Comparison of ENCODE assay signal across 11 cellular contexts in genomic region chr1:90723561-90724108, GRCh38. TPM values are rescaled to one million over a fixed set of nuclear protein-coding genes. Genes with fewer than 3 reads are reported as not detected.
DNase-seq lines count a peak whose midpoint lies in the region; ATAC-seq, FAIRE-seq and TF ChIP-seq lines count a peak whose summit lies in the region.
"Had no signal": no experiment of that assay in that cellular context is flagged by ENCODE, and none has a peak within 500 bp of the region (broad histone marks: within the 10 kb centered on the region; RNA-seq: fewer than 3 reads in every experiment).

No MANE protein-coding gene starts in this region.

- H3K4me2 ChIP-seq in H9 (ENCODE audit: insufficient read depth, insufficient read length, low read length) (peak overlapping the region; percentile 38), K562 (ENCODE audit: insufficient read depth, low read length) (no peak overlapping the region)

- intact Hi-C loops in K562 (cut with micrococcal nuclease), result loop anchor here (5.0 kb wide), 1 partner anchor 89 kb away; no protein-coding TSS in a partner anchor

- no peak overlapping the region for H2BK120ac ChIP-seq in H9 (ENCODE audit: low read depth, low read length, poor library complexity, severe bottlenecking)

- no peak for TF ChIP-seq RAD21 in K562 (CRISPR knock-in tag; conservative IDR thresholded peaks at IDR 0.05 in 1 of 2, IDR thresholded peaks at IDR 0.05 in 1 of 2)

- H3K4me1 Mint-ChIP-seq in H9, result peaks cover 62 to 74% of the 10 kb centered on the region in 2 experiments

- H2BK5ac ChIP-seq in H9 (ENCODE audit: insufficient read length, low read length), result no peak overlapping the region

- no peaks in the 10 kb centered on the region for H3K79me1 ChIP-seq in H9 (ENCODE audit: insufficient read depth, low read depth, low read length, poor library complexity, severe bottlenecking)

- peaks cover 100% of the 10 kb centered on the region for H3K27me3 Mint-ChIP-seq in H9 (ENCODE audit: low read depth)

- TF ChIP-seq EP300 in K562 (IDR thresholded peaks at IDR 0.05; ENCODE audit: low read length), result no peak

- peak; percentile 13; the same call in 1 of the 2 replicates for TF ChIP-seq CTCF in AG10803 (conservative IDR thresholded peaks at IDR 0.05; ENCODE audit: low read length)
- peak; percentile 95 for TF ChIP-seq CTCF in H9 (conservative IDR thresholded peaks at IDR 0.05)
- TF ChIP-seq CTCF in K562 (IDR thresholded peaks at IDR 0.05 in 2 of 3, conservative IDR thresholded peaks at IDR 0.05 in 1 of 3; ENCODE audit: insufficient read depth in 2 of 3, low read depth in 1 of 3, low read length in 3 of 3), result peak in 2 of 3 experiments; percentile 16 to 26; a peak in 1 of 6 replicates

- peak overlapping the region; percentile 39 for H3K4me3 ChIP-seq in AG10803 (ENCODE audit: low read length)
- H3K4me3 ChIP-seq in K562, result no peak overlapping the region
- peak overlapping the region; percentile 12 for H3K4me3 ChIP-seq in mononuclear cell (ENCODE audit: low read length)

- H4K20me1 ChIP-seq in H9 (ENCODE audit: control insufficient read depth, insufficient read depth, insufficient read length), result no peaks in the 10 kb centered on the region
- H4K20me1 ChIP-seq in K562 (replicated peaks; ENCODE audit: control insufficient read depth, insufficient read depth, low read length), result no peaks in the 10 kb centered on the region

- H3K9ac ChIP-seq in H9 (ENCODE audit: extremely low read depth, insufficient read length, low read length) (no peak overlapping the region), K562 (ENCODE audit: insufficient read depth in 1 of 2, low read depth in 2 of 2, low read length in 2 of 2) (no peak overlapping the region)

- H3K23me2 ChIP-seq in H9 (ENCODE audit: insufficient read length, low read depth, low read length, poor library complexity, severe bottlenecking), result peaks cover 22% of the 10 kb centered on the region

- H3K79me2 ChIP-seq in H9 (ENCODE audit: insufficient read depth, low read length) (no peaks in the 10 kb centered on the region), K562 (ENCODE audit: control insufficient read depth, insufficient read depth, low read length) (no peaks in the 10 kb centered on the region)

- H3K23ac ChIP-seq in H9 (ENCODE audit: insufficient read length, low read depth, low read length), result no peak overlapping the region

- no peak overlapping the region for H3K27ac Mint-ChIP-seq in H9

- no peak overlapping the region for H4K8ac ChIP-seq in H9 (replicated peaks; ENCODE audit: insufficient read length, low read depth, low read length)

- no peaks in the 10 kb centered on the region for H3K36me3 Mint-ChIP-seq in H9 (ENCODE audit: insufficient read depth in 1 of 3, low read depth in 3 of 3)

- H3K9me1 ChIP-seq in K562 (ENCODE audit: control insufficient read depth, insufficient read depth, low read length), result no peaks in the 10 kb centered on the region

- H3K27ac ChIP-seq in H9 (ENCODE audit: insufficient read length, low read depth, low read length), result no peak overlapping the region
- H3K27ac ChIP-seq in K562 (ENCODE audit: extremely low read depth, low read depth, low read length), result no peak overlapping the region

- H2AFZ ChIP-seq in H9 (ENCODE audit: low read length) (no peak overlapping the region), K562 (ENCODE audit: low read depth, low read length) (no peak overlapping the region)

- H3K9me3 ChIP-seq in H9 (ENCODE audit: control insufficient read depth, low read depth, low read length) (no peaks in the 10 kb centered on the region), K562 (replicated peaks; ENCODE audit: control insufficient read depth, insufficient read depth, low read depth, low read length) (no peaks in the 10 kb centered on the region), mononuclear cell (ENCODE audit: low read depth, low read length) (no peaks in the 10 kb centered on the region)

- H3K27me3 ChIP-seq in H9 (ENCODE audit: insufficient read depth, low read length) (peaks cover 90% of the 10 kb centered on the region), K562 (ENCODE audit: control insufficient read depth in 2 of 2, insufficient read depth in 2 of 2, low read length in 2 of 2) (no peaks in the 10 kb centered on the region), mononuclear cell (ENCODE audit: insufficient read depth, low read length) (peaks cover 100% of the 10 kb centered on the region)

- ATAC-seq in K562, result no peak
- no peak for ATAC-seq in GM18505 (IDR thresholded peaks at IDR 0.05; ENCODE audit: unreplicated experiment)
- no peak for ATAC-seq in GM18861 (IDR thresholded peaks at IDR 0.05; ENCODE audit: unreplicated experiment)

- CTCF ChIA-PET in K562 (lab: Yijun Ruan, JAX; ENCODE audit: low intra/inter-chr PET ratio), result no interaction called here

- DNase-seq in AG10803 (ENCODE audit: low read depth) (no peak), H9 (peak; percentile 91), K562 (ENCODE audit: extremely low read depth in 1 of 4, low spot score in 3 of 4) (no peak), GM12891 (ENCODE audit: insufficient read length, low spot score) (no peak), NCI-H146 (lab: John Stamatoyannopoulos, UW) (no peak)
- DNase-seq: NCI-H187 treated with DMSO at 0.1 percent for 48 hours had no signal

- no peak overlapping the region for H4K91ac ChIP-seq in H9 (ENCODE audit: insufficient read length, low read depth, low read length)

- no peak overlapping the region for H2BK20ac ChIP-seq in H9 (ENCODE audit: low read depth, low read length, poor library complexity, severe bottlenecking)

- H3K36me3 ChIP-seq in K562 (ENCODE audit: control insufficient read depth, insufficient read depth, low read length), result no peaks in the 10 kb centered on the region

- H3K56ac ChIP-seq in H9 (ENCODE audit: insufficient read length, low read depth, low read length), result no peak overlapping the region

- peaks cover 7 to 11% of the 10 kb centered on the region in 2 experiments; a peak in 3 of 5 replicates for H3K9me3 Mint-ChIP-seq in H9

- in situ Hi-C loops in K562 (cut with MboI), result loop anchor here (10.0 kb wide), 2 partner anchors 241 to 441 kb away; no protein-coding TSS in a partner anchor

- TF ChIP-seq POLR2A in K562 (conservative IDR thresholded peaks at IDR 0.05) (no peak), GM18505 (IDR thresholded peaks at IDR 0.05; ENCODE audit: borderline replicate concordance, extremely low read depth, insufficient read depth, insufficient read length) (no peak), GM12891 (IDR thresholded peaks at IDR 0.05; ENCODE audit: low read depth, low read length) (no peak)

- H3K14ac ChIP-seq in H9 (ENCODE audit: insufficient read depth, low read length), result no peak overlapping the region

- H3K4me1 ChIP-seq in H9 (ENCODE audit: insufficient read depth, low read length) (peaks cover 2% of the 10 kb centered on the region; the same call in 1 of the 2 replicates), K562 (replicated peaks in 1 of 2; ENCODE audit: control insufficient read depth in 2 of 2, insufficient read depth in 2 of 2, low read length in 2 of 2) (peaks cover 0 to 11% of the 10 kb centered on the region in 2 experiments; a peak in 1 of 5 replicates), mononuclear cell (ENCODE audit: insufficient read depth, low read length) (peaks cover 28% of the 10 kb centered on the region)

- H4K5ac ChIP-seq in H9 (ENCODE audit: insufficient read length, low read depth, low read length), result no peak overlapping the region

- FAIRE-seq in K562 (lab: Jason Lieb, UNC) (no peak), GM12891 (lab: Jason Lieb, UNC) (no peak)

- no peak overlapping the region for H3K4ac ChIP-seq in H9 (ENCODE audit: low read depth, low read length)

- no TSS peak for BruUV-seq in K562 (replicated peaks; lab: Mats Ljungman, UMichigan)

- no peak overlapping the region for H2BK12ac ChIP-seq in H9 (ENCODE audit: insufficient read length, low read depth, low read length)

- no CpG with 5 or more reads among the region's 24 CpGs for WGBS in H9 (ENCODE audit: extremely low coverage, insufficient read length, low lambda C conversion rate)
- WGBS in K562 (ENCODE audit: insufficient coverage, low coverage, missing lambda C conversion rate), result 66% methylated on average over 24 of the region's 24 CpGs

- no peak overlapping the region for H3K18ac ChIP-seq in H9 (ENCODE audit: insufficient read length, low read depth, low read length)

- POLR2A ChIA-PET in K562 (lab: Yijun Ruan, JAX), result no interaction called here

- no peak overlapping the region for H2BK15ac ChIP-seq in H9 (ENCODE audit: low read depth, low read length)

- H2AK5ac ChIP-seq in H9 (ENCODE audit: insufficient read length, low read length), result no peak overlapping the region

- no peak overlapping the region for H3T11ph ChIP-seq in H9 (ENCODE audit: low read length)

- H3K4me3 Mint-ChIP-seq in H9, result peak overlapping the region; percentile 47 to 79

TF ChIP-seq in K562, 482 proteins besides CTCF, POLR2A, EP300 and RAD21:
- TF ChIP-seq ZNF436 (CRISPR knock-in tag; IDR thresholded peaks at IDR 0.05), result no peak

TF ChIP-seq in GM12891, 5 proteins besides CTCF, POLR2A, EP300 and RAD21:
- TF ChIP-seq TAF1 (IDR thresholded peaks at IDR 0.05; ENCODE audit: low read depth, low read length), result no peak
- TF ChIP-seq PAX5 (IDR thresholded peaks at IDR 0.05; ENCODE audit: insufficient read depth, low read length, severe bottlenecking), result no peak
- TF ChIP-seq POLR2AphosphoS5 (IDR thresholded peaks at IDR 0.05; ENCODE audit: low read depth, low read length), result no peak
- TF ChIP-seq SPI1 (IDR thresholded peaks at IDR 0.05; ENCODE audit: low read depth, low read length), result no peak

RNA-seq across cellular contexts. Expression of gene BARHL2, which starts 6.5 kb away (rescaled TPM):
- total RNA-seq in H9 (2021), result not detected in 2 replicates
- total RNA-seq in K562 (2011; cell fraction: chromatin; rRNA removed; ENCODE audit: low replicate concordance), result not detected in 2 replicates
- total RNA-seq in K562 (2011; cell fraction: nucleolus; rRNA removed), result not detected in 2 replicates
- not detected in 2 replicates for total RNA-seq in K562 (2011; cell fraction: nucleoplasm; rRNA removed)
- total RNA-seq in K562 (2014; rRNA removed), result 0.09 TPM in 1 of 2 replicates, not detected in the other
- total RNA-seq in K562 (2014; rRNA removed; fragmentation: Illumina TruSeq; extraction: Trizol), result not detected in 2 replicates
- not detected in 2 replicates for total RNA-seq in K562 (2015; rRNA removed; fragmentation: Illumina TruSeq; extraction: Trizol)
- 0.11 TPM in 2 replicates for total RNA-seq in K562 (2021)
- not detected in 2 replicates for polyA plus RNA-seq in K562 (2011; rRNA removed)
- not detected in 2 replicates for polyA plus RNA-seq in K562 (2011; cell fraction: cytosol; rRNA removed)
- polyA plus RNA-seq in K562 (2011; cell fraction: nucleus; rRNA removed), result 0.06 and 0.09 TPM in 2 replicates
- 0.07 TPM in 1 of 2 replicates, not detected in the other for polyA plus RNA-seq in K562 (2012)
- polyA plus RNA-seq in K562 (2014; fragmentation: Illumina TruSeq; extraction: Trizol), result 0.06 TPM in 1 of 2 replicates, not detected in the other
- polyA plus RNA-seq in K562 (2014; fragmentation: Nextera tagmentation; extraction: Ambion mirVana), result not detected
- not detected in 2 replicates for polyA plus RNA-seq in K562 (2014; rRNA removed)
- polyA minus RNA-seq in K562 (2011; rRNA and poly(A)+ RNA removed), result not detected in 2 replicates
- polyA minus RNA-seq in K562 (2011; cell fraction: cytosol; rRNA and poly(A)+ RNA removed), result not detected in 2 replicates
- not detected in 2 replicates for polyA minus RNA-seq in K562 (2011; cell fraction: nucleus; rRNA and poly(A)+ RNA removed)
- total RNA-seq in mononuclear cell, result not detected
- polyA plus RNA-seq in GM12891 (2012; ENCODE audit: low read depth, missing spikeins), result not detected
- total RNA-seq: activated naive CD4-positive, alpha-beta T cell treated with anti-CD3 and anti-CD28 coated beads, Interleukin-2, amount 50 U/mL, for 72 hours; pulmonary artery endothelial cell had no signal

Comparison
In these comparisons a context has a peak if more than half of its experiments do, and no peak if none do; other contexts are left out.
1. CTCF ChIP-seq: peak in every context shown above with its lines; median percentile 95 in H9; 21 in K562; 13 in AG10803.